In the genomic region with DNA sequence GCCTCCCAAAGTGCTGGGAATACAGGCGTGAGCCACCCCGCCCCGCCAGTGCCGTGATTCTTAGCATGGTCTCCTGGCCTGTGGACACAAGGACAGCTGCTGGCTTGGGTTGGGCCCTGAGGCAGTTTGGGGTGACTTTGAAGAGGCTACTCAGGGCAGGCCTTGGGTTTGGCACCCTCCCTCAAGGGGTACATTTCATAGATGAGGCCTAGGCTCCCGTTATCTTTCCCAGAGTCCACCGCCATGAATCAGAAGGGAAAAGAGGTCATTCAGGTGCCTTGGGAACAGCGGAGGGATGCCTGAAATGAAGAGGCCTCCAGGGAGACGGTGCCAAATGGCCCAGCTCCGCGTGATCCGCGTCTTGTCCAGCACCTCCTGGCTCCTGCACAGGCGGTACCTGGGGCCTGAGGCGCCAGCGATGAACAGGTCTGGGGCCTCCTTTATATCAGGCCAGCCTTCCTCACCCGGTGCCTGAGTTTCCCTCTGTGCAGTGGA, we compare ENCODE assay signal across 9 cellular contexts. TPM values are rescaled to one million over a fixed set of nuclear protein-coding genes. Genes with fewer than 3 reads are reported as not detected.
DNase-seq lines count a peak whose midpoint lies in the region; ATAC-seq and TF ChIP-seq lines count a peak whose summit lies in the region.
"Had no signal": no experiment of that assay in that cellular context is flagged by ENCODE, and none has a peak within 500 bp of the region (broad histone marks: within the 10 kb centered on the region; RNA-seq: fewer than 3 reads in every experiment).

No MANE protein-coding gene starts in this region.

- H3K36me3 ChIP-seq in left ventricle myocardium inferior (no peaks in the 10 kb centered on the region), brain microvascular endothelial cell (replicated peaks) (peaks cover 15% of the 10 kb centered on the region), mucosa of stomach (ENCODE audit: control insufficient read depth, insufficient read depth, low read length) (no peaks in the 10 kb centered on the region), uterus (no peaks in the 10 kb centered on the region)

- H3K27me3 ChIP-seq in left ventricle myocardium inferior (ENCODE audit: low read depth) = no peaks in the 10 kb centered on the region
- H3K27me3 ChIP-seq in brain microvascular endothelial cell (replicated peaks) = no peaks in the 10 kb centered on the region
- no peaks in the 10 kb centered on the region for H3K27me3 ChIP-seq in mucosa of stomach (ENCODE audit: control insufficient read depth, insufficient read depth, low read length)
- no peaks in the 10 kb centered on the region for H3K27me3 ChIP-seq in uterus

- DNase-seq in left ventricle myocardium inferior (no peak), Right ventricle myocardium inferior (ENCODE audit: missing footprints) (no peak), brain microvascular endothelial cell (no peak), uterus (no peak), NCI-H187 (lab: John Stamatoyannopoulos, UW) (no peak), NCI-H1048 (lab: John Stamatoyannopoulos, UW) (no peak)
- no peak for DNase-seq in stimulated activated CD4-positive, alpha-beta T cell treated with anti-CD3 and anti-CD28 coated beads, Interleukin-15, amount 100 ng/mL, for 24 hours
- DNase-seq: T-helper 9 cell had no signal

- H3K27ac ChIP-seq in left ventricle myocardium inferior (replicated peaks) (peak overlapping the region; percentile 99), brain microvascular endothelial cell (peak overlapping the region; percentile 85), uterus (peak overlapping the region; percentile 81 to 99)

- peak overlapping the region; percentile 65 for H3K4me3 ChIP-seq in left ventricle myocardium inferior
- no peak overlapping the region for H3K4me3 ChIP-seq in brain microvascular endothelial cell (ENCODE audit: low read depth, low read length)
- H3K4me3 ChIP-seq in mucosa of stomach (ENCODE audit: low read length) = no peak overlapping the region
- peak overlapping the region in 1 of 2 donors; percentile 31 for H3K4me3 ChIP-seq in uterus

- peak overlapping the region; percentile 69 for H3K9ac ChIP-seq in mucosa of stomach (ENCODE audit: low read length)

- in situ Hi-C loops in brain microvascular endothelial cell (cut with HindIII; ENCODE audit: low pct_ligation_motif_present, low sequenced_read_pairs) = no loop called here

- intact Hi-C loops in left ventricle myocardium inferior (cut with micrococcal nuclease) (no loop called here), Right ventricle myocardium inferior (cut with DNase I) (no loop called here), uterus (cut with DNase I; ENCODE audit: low total_unique reads) (no loop called here)

- H3K4me1 ChIP-seq in left ventricle myocardium inferior = peaks cover 100% of the 10 kb centered on the region
- peaks cover 85% of the 10 kb centered on the region for H3K4me1 ChIP-seq in mucosa of stomach (ENCODE audit: control insufficient read depth, insufficient read depth, low read length)
- peaks cover 0 to 61% of the 10 kb centered on the region in 2 donors for H3K4me1 ChIP-seq in uterus

- TF ChIP-seq CTCF in left ventricle myocardium inferior (IDR thresholded peaks at IDR 0.05; ENCODE audit: borderline replicate concordance) (no peak), brain microvascular endothelial cell (IDR thresholded peaks at IDR 0.05; ENCODE audit: low read depth, low read length, missing control alignments) (no peak), uterus (IDR thresholded peaks at IDR 0.05) (no peak)

- no peak for TF ChIP-seq POLR2A in uterus (IDR thresholded peaks at IDR 0.05)

- no peaks in the 10 kb centered on the region for H3K9me3 ChIP-seq in left ventricle myocardium inferior (replicated peaks)
- H3K9me3 ChIP-seq in mucosa of stomach (ENCODE audit: control insufficient read depth, low read length) = no peaks in the 10 kb centered on the region
- H3K9me3 ChIP-seq in uterus = no peaks in the 10 kb centered on the region

- no peak for ATAC-seq in Right ventricle myocardium inferior

RNA-seq across cellular contexts. Expression of a gene that starts 9.3 kb away (rescaled TPM):
- total RNA-seq in left ventricle myocardium inferior (118 TPM), Right ventricle myocardium inferior (153 TPM), uterus (100 to 1,000 TPM; 123 to 325 (median 173) TPM)

RNA-seq across cellular contexts. Expression of a gene that starts 23.6 kb away (rescaled TPM):
- 23.2 TPM for total RNA-seq in left ventricle myocardium inferior
- 19.8 TPM for total RNA-seq in Right ventricle myocardium inferior
- total RNA-seq in uterus = 100 to 1,000 TPM in 1 of 4 donors, 10 to 100 TPM in 3; 24.1 to 113 (median 77.2) TPM

RNA-seq across cellular contexts. Expression of a gene that starts 33.6 kb away (rescaled TPM):
- total RNA-seq in left ventricle myocardium inferior (27.7 TPM), Right ventricle myocardium inferior (29.8 TPM), uterus (1 to 10 TPM in 1 of 4 donors, under 1 TPM in 1, not detected in 2; 0.90 to 1.5 TPM)

RNA-seq across cellular contexts. Expression of a gene that starts 40.2 kb away (rescaled TPM):
- 10.4 TPM for total RNA-seq in left ventricle myocardium inferior
- total RNA-seq in Right ventricle myocardium inferior = 10.3 TPM
- 1 to 10 TPM in 1 of 4 donors, under 1 TPM in 1, not detected in 2; 0.69 to 4.1 TPM for total RNA-seq in uterus

RNA-seq across cellular contexts. Expression of a gene that starts 46.9 kb away (rescaled TPM):
- 54.9 TPM for total RNA-seq in left ventricle myocardium inferior
- total RNA-seq in Right ventricle myocardium inferior = 69.4 TPM
- 10 to 100 TPM; 14.1 to 81.5 (median 25.1) TPM for total RNA-seq in uterus

Comparison
In these comparisons a context has a peak if more than half of its experiments do, and no peak if none do; other contexts are left out.
1. RNA of a gene that starts 33.6 kb away (total RNA-seq): 29.8 TPM in Right ventricle myocardium inferior (single experiment) and 27.7 TPM in left ventricle myocardium inferior (single experiment); 0.90 to 1.5 TPM in uterus; every median in the first group is over 10 times any median in the second.
2. Peak in every context shown above with its lines, with median percentiles within 50 percentile points of each other: H3K27ac ChIP-seq.